ENCODE assay signal across 19 cellular contexts in genomic region chr18:52150050-52150449, GRCh38.
DNase-seq lines count a peak whose midpoint lies in the region; ATAC-seq, FAIRE-seq and TF ChIP-seq lines count a peak whose summit lies in the region.
"Had no signal": no experiment of that assay in that cellular context is flagged by ENCODE, and none has a peak within 500 bp of the region (broad histone marks: within the 10 kb centered on the region; RNA-seq: fewer than 3 reads in every experiment).

No MANE protein-coding gene starts in this region.

- H3K36me3 ChIP-seq in PC-3 (ENCODE audit: low read depth, low read length) (no peaks in the 10 kb centered on the region), bronchial epithelial cell (ENCODE audit: control insufficient read depth, insufficient read depth, low read length) (no peaks in the 10 kb centered on the region)

- H3F3A ChIP-seq in PC-3 (ENCODE audit: low read length, unreplicated experiment), result no peaks in the 10 kb centered on the region

- no peaks in the 10 kb centered on the region for H3K27me3 Mint-ChIP-seq in Calu3 (ENCODE audit: unreplicated experiment)
- H3K27me3 Mint-ChIP-seq: B cell; CD4-positive, alpha-beta T cell had no signal

- no peaks in the 10 kb centered on the region for H3K9me3 ChIP-seq in PC-3 (ENCODE audit: low read length)

- H3K36me3 Mint-ChIP-seq in Calu3 (ENCODE audit: insufficient read depth, unreplicated experiment), result no peaks in the 10 kb centered on the region

- no peak overlapping the region for H3K4me3 Mint-ChIP-seq in Calu3 (ENCODE audit: low read depth, unreplicated experiment)
- H3K4me3 Mint-ChIP-seq: B cell; CD4-positive, alpha-beta T cell had no signal

- TF ChIP-seq CTCF in PC-3 (conservative IDR thresholded peaks at IDR 0.05; ENCODE audit: low read depth, low read length) (no peak), bronchial epithelial cell (IDR thresholded peaks at IDR 0.05; ENCODE audit: insufficient read depth, low read length, severe bottlenecking) (no peak), Calu3 (IDR thresholded peaks at IDR 0.05; ENCODE audit: unreplicated experiment) (no peak)

- H3K9me2 ChIP-seq in PC-3 (replicated peaks; ENCODE audit: low read length), result no peaks in the 10 kb centered on the region

- no peak for FAIRE-seq in bronchial epithelial cell (lab: Jason Lieb, UNC)
- FAIRE-seq: A204.1, G401.6, GM12891, H54, HepG2, HTR-8/SVneo had no signal

- H3K4me3 ChIP-seq in PC-3 (ENCODE audit: low read length) (no peak overlapping the region), bronchial epithelial cell (ENCODE audit: low read depth, low read length) (no peak overlapping the region)
- H3K4me3 ChIP-seq: GM23248 had no signal

- CTCF ChIA-PET in PC-3 (lab: Charles Lee) (no interaction called here), Calu3 (lab: Charles Lee) (no interaction called here)

- DNase-seq in HPDE6-E6E7 (ENCODE audit: extremely low spot score), result peak; percentile 38
- DNase-seq in PC-3, result peak; percentile 25
- peak; percentile 59 for DNase-seq in bronchial epithelial cell (ENCODE audit: low read depth)
- peak; percentile 6 for DNase-seq in kidney tubule cell (ENCODE audit: low spot score)
- DNase-seq in head of caudate nucleus, result no peak
- DNase-seq in Calu3, result no peak
- no peak for DNase-seq in germinal center (ENCODE audit: low spot score)
- DNase-seq: C1 segment of cervical spinal cord; CD4-positive, alpha-beta T cell; DMS79; GM23248 had no signal

- H3K79me2 ChIP-seq in PC-3 (ENCODE audit: low read length), result no peaks in the 10 kb centered on the region

- H3K4me2 ChIP-seq in PC-3 (ENCODE audit: low read length), result no peak overlapping the region

- H3K9ac ChIP-seq in PC-3 (ENCODE audit: low read length), result no peak overlapping the region
- H3K9ac ChIP-seq: GM23248 had no signal

- H4K20me1 ChIP-seq in PC-3 (ENCODE audit: low read length), result no peaks in the 10 kb centered on the region

- H2AFZ ChIP-seq in PC-3 (ENCODE audit: low read length), result no peak overlapping the region
- H2AFZ ChIP-seq: GM23248 had no signal

- no peak overlapping the region for H3K27ac ChIP-seq in PC-3 (ENCODE audit: low read length)
- H3K27ac ChIP-seq: GM23248 had no signal

- H3K27me3 ChIP-seq in PC-3 (ENCODE audit: low read length), result no peaks in the 10 kb centered on the region
- no peaks in the 10 kb centered on the region for H3K27me3 ChIP-seq in bronchial epithelial cell (ENCODE audit: control insufficient read depth, insufficient read depth, low read length)

- H3K27ac Mint-ChIP-seq in Calu3 (ENCODE audit: unreplicated experiment), result no peak overlapping the region
- H3K27ac Mint-ChIP-seq: B cell; CD4-positive, alpha-beta T cell had no signal

- H3K4me1 Mint-ChIP-seq in Calu3 (ENCODE audit: low read depth, unreplicated experiment), result no peaks in the 10 kb centered on the region
- H3K4me1 Mint-ChIP-seq: B cell had no signal

- H3K4me1 ChIP-seq in PC-3 (ENCODE audit: insufficient read depth, low read length), result no peaks in the 10 kb centered on the region

- BruUV-seq in PC-3 (replicated peaks; lab: Mats Ljungman, UMichigan) (no TSS peak), Calu3 (replicated peaks; lab: Mats Ljungman, UMichigan) (no TSS peak)

- H3K9me3 Mint-ChIP-seq in Calu3 (ENCODE audit: low read depth, unreplicated experiment), result peaks cover 3% of the 10 kb centered on the region

- intact Hi-C loops in PC-3 (cut with micrococcal nuclease), result no loop called here
- intact Hi-C loops in head of caudate nucleus (cut with DNase I), result no loop called here
- intact Hi-C loops in Calu3 (cut with micrococcal nuclease; ENCODE audit: unreplicated experiment), result no loop called here

- ATAC-seq in PC-3, result no peak
- ATAC-seq: HCT116, HepG2 had no signal

- POLR2A ChIA-PET in PC-3 (lab: Charles Lee; ENCODE audit: unreplicated experiment), result no interaction called here

Comparison
In these comparisons a context has a peak if more than half of its experiments do, and no peak if none do; other contexts are left out.
1. DNase-seq: peak in HPDE6-E6E7 (single experiment), PC-3 (single experiment), bronchial epithelial cell (single experiment) and kidney tubule cell (single experiment); none in head of caudate nucleus (0 of 42), Calu3 (single experiment) and germinal center (single experiment).